Comparison of ENCODE assay signal across 1 cellular context in the genomic region with DNA sequence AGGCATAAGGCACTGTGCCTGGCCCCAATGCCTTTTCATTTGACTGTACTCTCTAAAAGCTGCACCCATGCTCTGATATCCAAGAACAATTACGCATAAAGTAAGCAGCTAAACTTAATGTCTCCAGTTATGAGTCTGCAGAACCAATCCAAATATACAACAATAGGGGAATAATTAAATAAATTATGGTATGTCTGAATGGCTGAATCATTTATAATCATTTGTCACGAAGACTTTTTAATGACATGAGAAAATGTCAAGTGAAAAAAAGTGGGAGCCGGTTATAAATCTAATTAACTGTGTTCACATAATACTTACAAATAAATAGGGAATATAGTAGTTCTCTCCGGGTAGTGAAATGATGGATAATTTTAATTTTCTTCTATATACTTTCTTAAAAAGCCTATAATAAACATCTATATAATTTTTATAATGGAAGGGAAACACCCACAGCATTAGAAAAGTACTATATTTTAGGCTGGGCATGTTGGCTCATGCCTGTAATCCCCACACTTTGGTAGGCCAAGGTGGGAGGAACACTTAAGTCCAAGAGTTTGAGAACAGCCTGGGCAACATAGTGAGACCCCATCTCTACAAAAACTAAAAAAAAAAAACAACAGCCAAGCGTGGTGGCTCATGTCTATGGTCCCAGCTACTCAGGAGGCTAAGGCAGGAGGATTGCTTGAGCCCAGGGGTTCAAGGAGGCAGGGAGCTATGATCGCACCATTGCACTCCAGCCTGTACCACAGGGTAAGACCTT.
A peak's percentile ranks its signal among the peaks of the same experiment; 100 is the strongest.
TF ChIP-seq lines count a peak whose summit lies in the region.

No MANE protein-coding gene starts in this region.

TF ChIP-seq in HEK293, 187 proteins besides CTCF, POLR2A, EP300 and RAD21 (continued from another document):
- TF ChIP-seq, protein P1, sequence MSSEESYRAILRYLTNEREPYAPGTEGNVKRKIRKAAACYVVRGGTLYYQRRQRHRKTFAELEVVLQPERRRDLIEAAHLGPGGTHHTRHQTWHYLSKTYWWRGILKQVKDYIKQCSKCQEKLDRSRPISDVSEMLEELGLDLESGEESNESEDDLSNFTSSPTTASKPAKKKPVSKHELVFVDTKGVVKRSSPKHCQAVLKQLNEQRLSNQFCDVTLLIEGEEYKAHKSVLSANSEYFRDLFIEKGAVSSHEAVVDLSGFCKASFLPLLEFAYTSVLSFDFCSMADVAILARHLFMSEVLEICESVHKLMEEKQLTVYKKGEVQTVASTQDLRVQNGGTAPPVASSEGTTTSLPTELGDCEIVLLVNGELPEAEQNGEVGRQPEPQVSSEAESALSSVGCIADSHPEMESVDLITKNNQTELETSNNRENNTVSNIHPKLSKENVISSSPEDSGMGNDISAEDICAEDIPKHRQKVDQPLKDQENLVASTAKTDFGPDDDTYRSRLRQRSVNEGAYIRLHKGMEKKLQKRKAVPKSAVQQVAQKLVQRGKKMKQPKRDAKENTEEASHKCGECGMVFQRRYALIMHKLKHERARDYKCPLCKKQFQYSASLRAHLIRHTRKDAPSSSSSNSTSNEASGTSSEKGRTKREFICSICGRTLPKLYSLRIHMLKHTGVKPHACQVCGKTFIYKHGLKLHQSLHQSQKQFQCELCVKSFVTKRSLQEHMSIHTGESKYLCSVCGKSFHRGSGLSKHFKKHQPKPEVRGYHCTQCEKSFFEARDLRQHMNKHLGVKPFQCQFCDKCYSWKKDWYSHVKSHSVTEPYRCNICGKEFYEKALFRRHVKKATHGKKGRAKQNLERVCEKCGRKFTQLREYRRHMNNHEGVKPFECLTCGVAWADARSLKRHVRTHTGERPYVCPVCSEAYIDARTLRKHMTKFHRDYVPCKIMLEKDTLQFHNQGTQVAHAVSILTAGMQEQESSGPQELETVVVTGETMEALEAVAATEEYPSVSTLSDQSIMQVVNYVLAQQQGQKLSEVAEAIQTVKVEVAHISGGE (tag by site-specific recombination; conservative IDR thresholded peaks at IDR 0.05; ENCODE audit: low read depth), result no peak
- no peak for TF ChIP-seq ZNF529 (tag by site-specific recombination; IDR thresholded peaks at IDR 0.05; ENCODE audit: insufficient replicate concordance)
- TF ChIP-seq, protein P2, sequence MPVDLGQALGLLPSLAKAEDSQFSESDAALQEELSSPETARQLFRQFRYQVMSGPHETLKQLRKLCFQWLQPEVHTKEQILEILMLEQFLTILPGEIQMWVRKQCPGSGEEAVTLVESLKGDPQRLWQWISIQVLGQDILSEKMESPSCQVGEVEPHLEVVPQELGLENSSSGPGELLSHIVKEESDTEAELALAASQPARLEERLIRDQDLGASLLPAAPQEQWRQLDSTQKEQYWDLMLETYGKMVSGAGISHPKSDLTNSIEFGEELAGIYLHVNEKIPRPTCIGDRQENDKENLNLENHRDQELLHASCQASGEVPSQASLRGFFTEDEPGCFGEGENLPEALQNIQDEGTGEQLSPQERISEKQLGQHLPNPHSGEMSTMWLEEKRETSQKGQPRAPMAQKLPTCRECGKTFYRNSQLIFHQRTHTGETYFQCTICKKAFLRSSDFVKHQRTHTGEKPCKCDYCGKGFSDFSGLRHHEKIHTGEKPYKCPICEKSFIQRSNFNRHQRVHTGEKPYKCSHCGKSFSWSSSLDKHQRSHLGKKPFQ (tag by site-specific recombination; IDR thresholded peaks at IDR 0.05), result peak; percentile 11; the same call in 1 of the 2 replicates
- TF ChIP-seq ZNF324 (tag by site-specific recombination; IDR thresholded peaks at IDR 0.05), result no peak
- TF ChIP-seq ZNF112 (tag by site-specific recombination; IDR thresholded peaks at IDR 0.05), result no peak
- TF ChIP-seq ZNF121 (tag by site-specific recombination; IDR thresholded peaks at IDR 0.05), result peak; percentile 96
- no peak for TF ChIP-seq ZSCAN23 (tag by site-specific recombination; IDR thresholded peaks at IDR 0.05)
- no peak for TF ChIP-seq ZNF169 (tag by site-specific recombination; IDR thresholded peaks at IDR 0.05)
- TF ChIP-seq, protein P3, sequence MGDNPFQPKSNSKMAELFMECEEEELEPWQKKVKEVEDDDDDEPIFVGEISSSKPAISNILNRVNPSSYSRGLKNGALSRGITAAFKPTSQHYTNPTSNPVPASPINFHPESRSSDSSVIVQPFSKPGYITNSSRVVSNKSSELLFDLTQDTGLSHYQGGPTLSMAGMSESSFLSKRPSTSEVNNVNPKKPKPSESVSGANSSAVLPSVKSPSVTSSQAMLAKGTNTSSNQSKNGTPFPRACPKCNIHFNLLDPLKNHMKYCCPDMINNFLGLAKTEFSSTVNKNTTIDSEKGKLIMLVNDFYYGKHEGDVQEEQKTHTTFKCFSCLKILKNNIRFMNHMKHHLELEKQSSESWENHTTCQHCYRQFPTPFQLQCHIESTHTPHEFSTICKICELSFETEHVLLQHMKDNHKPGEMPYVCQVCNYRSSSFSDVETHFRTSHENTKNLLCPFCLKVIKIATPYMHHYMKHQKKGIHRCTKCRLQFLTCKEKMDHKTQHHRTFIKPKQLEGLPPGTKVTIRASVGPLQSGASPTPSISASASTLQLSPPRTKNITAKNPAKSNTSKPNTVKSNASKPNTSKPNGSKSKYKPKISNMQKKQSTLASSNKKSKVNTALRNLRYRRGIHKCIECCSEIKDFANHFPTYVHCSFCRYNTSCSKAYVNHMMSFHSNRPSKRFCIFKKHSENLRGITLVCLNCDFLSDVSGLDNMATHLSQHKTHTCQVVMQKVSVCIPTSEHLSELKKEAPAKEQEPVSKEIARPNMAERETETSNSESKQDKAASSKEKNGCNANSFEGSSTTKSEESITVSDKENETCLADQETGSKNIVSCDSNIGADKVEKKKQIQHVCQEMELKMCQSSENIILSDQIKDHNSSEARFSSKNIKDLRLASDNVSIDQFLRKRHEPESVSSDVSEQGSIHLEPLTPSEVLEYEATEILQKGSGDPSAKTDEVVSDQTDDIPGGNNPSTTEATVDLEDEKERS (tag by site-specific recombination; IDR thresholded peaks at IDR 0.05), result no peak
- no peak for TF ChIP-seq KLF10 (tag by site-specific recombination; IDR thresholded peaks at IDR 0.05)
- no peak for TF ChIP-seq ZNF341 (tag by site-specific recombination; IDR thresholded peaks at IDR 0.05; ENCODE audit: low read depth)
TF ChIP-seq in HEK293: peak in this region for 5.
